In genomic region chr2:46643951-46644350, GRCh38 we compare ENCODE assay signal across 20 cellular contexts. TPM values are rescaled to one million over a fixed set of nuclear protein-coding genes. Genes with fewer than 3 reads are reported as not detected.
DNase-seq lines count a peak whose midpoint lies in the region; ATAC-seq and TF ChIP-seq lines count a peak whose summit lies in the region.
"Had no signal": no experiment of that assay in that cellular context is flagged by ENCODE, and none has a peak within 500 bp of the region (broad histone marks: within the 10 kb centered on the region; RNA-seq: fewer than 3 reads in every experiment).

No MANE protein-coding gene starts in this region.

- H3K4me2 ChIP-seq in SK-N-SH (no peak overlapping the region), GM23248 (ENCODE audit: unreplicated experiment) (no peak overlapping the region)

- no peak overlapping the region for H2AFZ ChIP-seq in SK-N-SH (ENCODE audit: low read depth)
- no peak overlapping the region for H2AFZ ChIP-seq in GM23248

- peaks cover 0 to 32% of the 10 kb centered on the region in 2 experiments for H3K36me3 ChIP-seq in SK-N-SH (replicated peaks in 1 of 2; ENCODE audit: control insufficient read depth in 1 of 2, insufficient read depth in 2 of 2, low read length in 1 of 2)
- H3K36me3 ChIP-seq in GM23248 (ENCODE audit: low read depth) = peaks cover 14% of the 10 kb centered on the region; the same call in 1 of the 2 replicates
- H3K36me3 ChIP-seq in RWPE2 (ENCODE audit: low read depth) = no peaks in the 10 kb centered on the region
- H3K36me3 ChIP-seq: esophagus muscularis mucosa had no signal

- TF ChIP-seq CTCF in SK-N-SH (IDR thresholded peaks at IDR 0.05) (no peak), RWPE2 (IDR thresholded peaks at IDR 0.05; ENCODE audit: poor library complexity, severe bottlenecking) (no peak), foreskin keratinocyte (conservative IDR thresholded peaks at IDR 0.05) (no peak), progenitor cell of endocrine pancreas (IDR thresholded peaks at IDR 0.05; ENCODE audit: unreplicated experiment) (no peak)

- no peaks in the 10 kb centered on the region for H3K27me3 Mint-ChIP-seq in progenitor cell of endocrine pancreas
- H3K27me3 Mint-ChIP-seq: CD4-positive, CD25-positive, alpha-beta regulatory T cell had no signal

- in situ Hi-C loops in GM23248 (cut with MboI) = loop anchor here (25.0 kb wide), 1 partner anchor 668 kb away; no protein-coding TSS in a partner anchor

- DNase-seq in SK-N-SH (no peak), GM23248 (no peak), RWPE2 (ENCODE audit: low spot score) (no peak), foreskin keratinocyte (peak; percentile 76 to 81), SK-N-DZ (ENCODE audit: low spot score) (no peak), progenitor cell of endocrine pancreas (ENCODE audit: low spot score, unreplicated experiment) (no peak)
- DNase-seq: EL, mesendoderm, NCI-H1417 treated with DMSO at 0.1 percent for 48 hours, psoas muscle, SHP77 treated with DMSO at 0.1 percent for 48 hours, stomach had no signal

- 0 out of 2 replicates have a peak, but pooled peaks cover 4% of the 10 kb centered on the region for H3K9me3 ChIP-seq in SK-N-SH
- H3K9me3 ChIP-seq in GM23248 (ENCODE audit: low read depth) = no peaks in the 10 kb centered on the region
- peaks cover 15% of the 10 kb centered on the region for H3K9me3 ChIP-seq in RWPE2 (ENCODE audit: severe bottlenecking)
- H3K9me3 ChIP-seq: esophagus muscularis mucosa had no signal

- POLR2A ChIA-PET in SK-N-SH (lab: Yijun Ruan, JAX) = no interaction called here

- peaks cover 19% of the 10 kb centered on the region for H3K36me3 Mint-ChIP-seq in progenitor cell of endocrine pancreas (ENCODE audit: insufficient read depth)

- H3K9me3 Mint-ChIP-seq in progenitor cell of endocrine pancreas (ENCODE audit: low read depth) = peaks cover 13% of the 10 kb centered on the region

- no peak for TF ChIP-seq RAD21 in SK-N-SH (IDR thresholded peaks at IDR 0.05; ENCODE audit: low read length)

- CTCF ChIA-PET in SK-N-SH (lab: Yijun Ruan, JAX) = interaction anchor here (1.3 to 4.2 kb wide), 2 partner anchors 12 to 633 kb away, joined by 4 to 23 read pairs; no protein-coding TSS in a partner anchor

- no peaks in the 10 kb centered on the region for H4K20me1 ChIP-seq in SK-N-SH (ENCODE audit: insufficient read depth)
- no peaks in the 10 kb centered on the region for H4K20me1 ChIP-seq in GM23248 (ENCODE audit: insufficient read depth)

- H3K27me3 ChIP-seq in SK-N-SH (ENCODE audit: insufficient read depth) (no peaks in the 10 kb centered on the region), GM23248 (replicated peaks; ENCODE audit: insufficient read depth) (no peaks in the 10 kb centered on the region), RWPE2 (ENCODE audit: insufficient read depth, poor library complexity, severe bottlenecking) (no peaks in the 10 kb centered on the region), foreskin keratinocyte (peaks cover 63% of the 10 kb centered on the region)
- H3K27me3 ChIP-seq: ascending aorta, esophagus muscularis mucosa, stomach had no signal

- H3K79me2 ChIP-seq in SK-N-SH (ENCODE audit: insufficient read depth) (no peaks in the 10 kb centered on the region), GM23248 (ENCODE audit: insufficient read depth) (no peaks in the 10 kb centered on the region)

- H3K9me2 ChIP-seq in SK-N-SH (no peaks in the 10 kb centered on the region), GM23248 (ENCODE audit: insufficient read depth) (no peaks in the 10 kb centered on the region)

- H3K4me1 ChIP-seq in SK-N-SH (ENCODE audit: control insufficient read depth in 1 of 2, insufficient read depth in 2 of 2, low read depth in 1 of 2, low read length in 1 of 2) = peaks cover 12 to 21% of the 10 kb centered on the region in 2 experiments; a peak in 3 of 4 replicates
- peaks cover 53% of the 10 kb centered on the region for H3K4me1 ChIP-seq in GM23248 (ENCODE audit: insufficient read depth)
- H3K4me1 ChIP-seq in RWPE2 (ENCODE audit: insufficient read depth, poor library complexity, severe bottlenecking) = peaks cover 51% of the 10 kb centered on the region
- peaks cover 24% of the 10 kb centered on the region for H3K4me1 ChIP-seq in foreskin keratinocyte

- no peak overlapping the region for H3K4me3 ChIP-seq in SK-N-SH (ENCODE audit: low read depth in 2 of 2, low read length in 1 of 2)
- no peak overlapping the region for H3K4me3 ChIP-seq in GM23248
- no peak overlapping the region for H3K4me3 ChIP-seq in RWPE2 (ENCODE audit: severe bottlenecking)
- H3K4me3 ChIP-seq: ascending aorta, esophagus muscularis mucosa, psoas muscle, stomach had no signal

- no peak for TF ChIP-seq EP300 in SK-N-SH (IDR thresholded peaks at IDR 0.05; ENCODE audit: borderline replicate concordance in 1 of 2, low read depth in 1 of 2, low read length in 1 of 2)

- WGBS in SK-N-SH (ENCODE audit: low lambda C conversion rate) = 96% methylated on average over 1 of the region's 1 CpG
- WGBS in GM23248 (ENCODE audit: low coverage in 1 of 2, low lambda C conversion rate in 2 of 2, missing lambda C conversion rate in 2 of 2), 2 experiments = 100% methylated on average over 1 of the region's 1 CpG

- no peak overlapping the region for H3K27ac Mint-ChIP-seq in progenitor cell of endocrine pancreas
- H3K27ac Mint-ChIP-seq: activated T-helper 1 cell treated with anti-CD3 and anti-CD28 coated beads, Interleukin-12 subunit alpha, Interleukin-12 subunit beta, Interleukin-2, Interleukin-4 antibody, amounts not matched to agents 30 ng/mL and 10 ng/mL and 1 ng/mL, durations not matched to agents 14 hours and 24 hours and 36 hours; CD4-positive, CD25-positive, alpha-beta regulatory T cell had no signal

- H3F3A ChIP-seq in SK-N-SH (replicated peaks; ENCODE audit: insufficient read depth) (peaks cover 13% of the 10 kb centered on the region), GM23248 (ENCODE audit: insufficient read depth) (peaks cover 53% of the 10 kb centered on the region)

- no peak overlapping the region for H3K9ac ChIP-seq in SK-N-SH
- H3K9ac ChIP-seq in GM23248 = no peak overlapping the region

- ATAC-seq in SK-N-SH treated with all-trans-retinoic acid at 6 μM for 48 hours (no peak), RWPE2 (ENCODE audit: low read depth) (peak; percentile 44), foreskin keratinocyte (peak; percentile 68), GM19351 (IDR thresholded peaks at IDR 0.05; ENCODE audit: unreplicated experiment) (no peak)
- ATAC-seq: psoas muscle had no signal

- H3K27ac ChIP-seq in SK-N-SH (ENCODE audit: low read depth in 2 of 2, low read length in 1 of 2) (no peak overlapping the region), GM23248 (peak overlapping the region; percentile 94; the same call in 1 of the 2 replicates), RWPE2 (ENCODE audit: poor library complexity, severe bottlenecking) (peak overlapping the region; percentile 95), foreskin keratinocyte (no peak overlapping the region)
- H3K27ac ChIP-seq: ascending aorta, esophagus muscularis mucosa, HL-60, psoas muscle, stomach had no signal

- no peak overlapping the region for H3K4me3 Mint-ChIP-seq in progenitor cell of endocrine pancreas (ENCODE audit: low read depth)
- H3K4me3 Mint-ChIP-seq: activated T-helper 1 cell treated with anti-CD3 and anti-CD28 coated beads, Interleukin-12 subunit alpha, Interleukin-12 subunit beta, Interleukin-2, Interleukin-4 antibody, amounts not matched to agents 30 ng/mL and 10 ng/mL and 1 ng/mL, durations not matched to agents 14 hours and 24 hours and 36 hours; CD4-positive, CD25-positive, alpha-beta regulatory T cell; nephron had no signal

- H3K4me1 Mint-ChIP-seq in progenitor cell of endocrine pancreas (ENCODE audit: low read depth) = peaks cover 6% of the 10 kb centered on the region

TF ChIP-seq in SK-N-SH, 30 proteins besides CTCF, POLR2A, EP300 and RAD21 (continues in another document):
- TF ChIP-seq TAF1 (IDR thresholded peaks at IDR 0.05; ENCODE audit: borderline replicate concordance, low read depth, low read length) = no peak

RNA-seq across cellular contexts. Expression of gene CRIPT, which starts 26.9 kb away (rescaled TPM):
- polyA plus RNA-seq in SK-N-SH (2012; rRNA removed) = 6.9 and 7.2 TPM in 2 replicates
- polyA plus RNA-seq in SK-N-SH (2012; cell fraction: cytosol; rRNA removed) = 11.5 and 17.7 TPM in 2 replicates
- polyA plus RNA-seq in SK-N-SH (2012; cell fraction: nucleus; rRNA removed) = 1.7 and 3.7 TPM in 2 replicates
- total RNA-seq in GM23248 (2014; rRNA removed; shearing (Covaris generic)) = 20.9 and 29.8 TPM in 2 replicates
- 36.3 and 36.9 TPM in 2 replicates for polyA plus RNA-seq in GM23248 (2016; fragmentation: Nextera tagmentation; extraction: Ambion mirVana)
- 8.2 and 9.9 TPM in 2 replicates for total RNA-seq in foreskin keratinocyte
- 7.8 and 9.3 TPM in 2 replicates for polyA plus RNA-seq in foreskin keratinocyte
- polyA plus RNA-seq in SK-N-DZ (2014; cell fraction: cytosol; rRNA removed) = 21.3 and 25.9 TPM in 2 replicates
- polyA plus RNA-seq in SK-N-DZ (2014; cell fraction: nucleus; rRNA removed) = 13.5 and 15.0 TPM in 2 replicates
- total RNA-seq in progenitor cell of endocrine pancreas = 20.3 and 22.9 TPM in 2 replicates

RNA-seq across cellular contexts. Expression of gene PIGF, which starts 27.1 kb away (rescaled TPM):
- 38.0 and 55.2 TPM in 2 replicates for polyA plus RNA-seq in SK-N-SH (2012; rRNA removed)
- 52.3 and 60.7 TPM in 2 replicates for polyA plus RNA-seq in SK-N-SH (2012; cell fraction: cytosol; rRNA removed)
- 34.9 and 58.4 TPM in 2 replicates for polyA plus RNA-seq in SK-N-SH (2012; cell fraction: nucleus; rRNA removed)
- total RNA-seq in GM23248 (2014; rRNA removed; shearing (Covaris generic)) = 34.4 and 36.0 TPM in 2 replicates
- 52.2 and 56.5 TPM in 2 replicates for polyA plus RNA-seq in GM23248 (2016; fragmentation: Nextera tagmentation; extraction: Ambion mirVana)
- 22.6 and 24.4 TPM in 2 replicates for total RNA-seq in foreskin keratinocyte
- polyA plus RNA-seq in foreskin keratinocyte = 33.9 and 38.9 TPM in 2 replicates
- 25.1 and 26.8 TPM in 2 replicates for polyA plus RNA-seq in SK-N-DZ (2014; cell fraction: cytosol; rRNA removed)
- 40.0 and 43.9 TPM in 2 replicates for polyA plus RNA-seq in SK-N-DZ (2014; cell fraction: nucleus; rRNA removed)
- total RNA-seq in progenitor cell of endocrine pancreas = 37.6 and 37.8 TPM in 2 replicates

RNA-seq across cellular contexts. Expression of gene SOCS5, which starts 55.1 kb away (rescaled TPM):
- 23.1 and 29.0 TPM in 2 replicates for polyA plus RNA-seq in SK-N-SH (2012; rRNA removed)
- polyA plus RNA-seq in SK-N-SH (2012; cell fraction: cytosol; rRNA removed) = 33.1 and 33.3 TPM in 2 replicates
- polyA plus RNA-seq in SK-N-SH (2012; cell fraction: nucleus; rRNA removed) = 17.6 and 28.6 TPM in 2 replicates
- 186 and 243 TPM in 2 replicates for total RNA-seq in GM23248 (2014; rRNA removed; shearing (Covaris generic))
- polyA plus RNA-seq in GM23248 (2016; fragmentation: Nextera tagmentation; extraction: Ambion mirVana) = 96.9 and 101 TPM in 2 replicates
- 10.2 and 10.4 TPM in 2 replicates for total RNA-seq in foreskin keratinocyte
- 2.4 and 2.9 TPM in 2 replicates for polyA plus RNA-seq in foreskin keratinocyte
- 6.6 and 7.4 TPM in 2 replicates for polyA plus RNA-seq in SK-N-DZ (2014; cell fraction: cytosol; rRNA removed)
- polyA plus RNA-seq in SK-N-DZ (2014; cell fraction: nucleus; rRNA removed) = 5.5 and 5.8 TPM in 2 replicates
- 16.6 and 17.3 TPM in 2 replicates for total RNA-seq in progenitor cell of endocrine pancreas

Comparison
In these comparisons a context has a peak if more than half of its experiments do, and no peak if none do; other contexts are left out.
1. DNase-seq: peak in foreskin keratinocyte (2 of 2); none in SK-N-SH (single experiment), GM23248 (single experiment), RWPE2 (single experiment), SK-N-DZ (single experiment) and progenitor cell of endocrine pancreas (single experiment).
2. H3K27ac ChIP-seq: peak in GM23248 (single experiment) and RWPE2 (single experiment); none in SK-N-SH (0 of 2) and foreskin keratinocyte (single experiment).
3. ATAC-seq: peak in RWPE2 (single experiment) and foreskin keratinocyte (single experiment); none in SK-N-SH treated with all-trans-retinoic acid at 6 μM for 48 hours (single experiment) and GM19351 (single experiment).
4. RNA of gene SOCS5, which starts 55.1 kb away (total RNA-seq): 186 to 243 TPM in GM23248; 16.6 to 17.3 TPM in progenitor cell of endocrine pancreas and 10.2 to 10.4 TPM in foreskin keratinocyte; every median in the first group is over 10 times any median in the second.